ENCODE assay signal across 1 cellular context in genomic region chr19:13922118-13922517, GRCh38.
TF ChIP-seq lines count a peak whose summit lies in the region.

No MANE protein-coding gene starts in this region.

TF ChIP-seq in HepG2, 621 proteins besides CTCF, POLR2A, EP300 and RAD21:
- peak; percentile 37; the same call in 1 of the 2 replicates for TF ChIP-seq ZMYM3 (CRISPR knock-in tag; IDR thresholded peaks at IDR 0.05)
